Comparison of ENCODE assay signal across 16 cellular contexts in genomic region chr6:155958550-155958949, GRCh38.
A peak's percentile ranks its signal among the peaks of the same experiment; 100 is the strongest.
DNase-seq lines count a peak whose midpoint lies in the region; ATAC-seq and TF ChIP-seq lines count a peak whose summit lies in the region.
"Had no signal": no experiment of that assay in that cellular context is flagged by ENCODE, and none has a peak within 500 bp of the region (broad histone marks: within the 10 kb centered on the region; RNA-seq: fewer than 3 reads in every experiment).

No MANE protein-coding gene starts in this region.

- TF ChIP-seq CTCF in hepatocyte (IDR thresholded peaks at IDR 0.05; ENCODE audit: poor library complexity), result no peak
- TF ChIP-seq CTCF in stomach (IDR thresholded peaks at IDR 0.05), result no peak

- WGBS in hepatocyte (ENCODE audit: low lambda C conversion rate, missing lambda C conversion rate), result 90% methylated on average over 2 of the region's 2 CpGs
- WGBS in stomach, 5 donors, result 67 to 78% (median 71%) methylated on average over 2 of the region's 2 CpGs
- WGBS in GM23248 (ENCODE audit: low coverage in 1 of 2, low lambda C conversion rate in 2 of 2, missing lambda C conversion rate in 2 of 2), 2 experiments, result 0 to 2% methylated on average over 2 of the region's 2 CpGs

- intact Hi-C loops in stomach (cut with DNase I; ENCODE audit: low total_unique reads), result no loop called here

- H2AFZ ChIP-seq in hepatocyte (no peak overlapping the region), GM23248 (no peak overlapping the region)

- H3K27me3 ChIP-seq in hepatocyte (no peaks in the 10 kb centered on the region), stomach (no peaks in the 10 kb centered on the region), GM23248 (replicated peaks; ENCODE audit: insufficient read depth) (no peaks in the 10 kb centered on the region)
- H3K27me3 ChIP-seq: SJSA1 had no signal

- no peaks in the 10 kb centered on the region for H4K20me1 ChIP-seq in hepatocyte (ENCODE audit: insufficient read depth, poor library complexity, severe bottlenecking)
- H4K20me1 ChIP-seq in GM23248 (ENCODE audit: insufficient read depth), result no peaks in the 10 kb centered on the region

- H3K79me2 ChIP-seq in hepatocyte (no peaks in the 10 kb centered on the region), GM23248 (ENCODE audit: insufficient read depth) (no peaks in the 10 kb centered on the region)

- H3K9me3 ChIP-seq in hepatocyte (ENCODE audit: low read depth) (no peaks in the 10 kb centered on the region), stomach (no peaks in the 10 kb centered on the region), GM23248 (ENCODE audit: low read depth) (no peaks in the 10 kb centered on the region)
- H3K9me3 ChIP-seq: SJSA1 had no signal

- no peak for TF ChIP-seq POLR2A in stomach (IDR thresholded peaks at IDR 0.05)

- H3K9ac ChIP-seq in GM23248, result no peak overlapping the region

- no peak for ATAC-seq in GM19035 (IDR thresholded peaks at IDR 0.05; ENCODE audit: unreplicated experiment)

- H3K4me3 ChIP-seq in hepatocyte (no peak overlapping the region), stomach (no peak overlapping the region), GM23248 (no peak overlapping the region)
- H3K4me3 ChIP-seq: SJSA1 had no signal

- H3K4me1 ChIP-seq in hepatocyte (ENCODE audit: insufficient read depth), result no peaks in the 10 kb centered on the region
- H3K4me1 ChIP-seq in stomach, result no peaks in the 10 kb centered on the region
- no peaks in the 10 kb centered on the region for H3K4me1 ChIP-seq in GM23248 (ENCODE audit: insufficient read depth)
- H3K4me1 ChIP-seq: SJSA1 had no signal

- DNase-seq in DMS79 (lab: John Stamatoyannopoulos, UW) (peak; percentile 3), DMS79 treated with DMSO at 0.1 percent for 48 hours (lab: John Stamatoyannopoulos, UW) (no peak), NCI-H69 (lab: John Stamatoyannopoulos, UW) (peak; percentile 30), hepatocyte (ENCODE audit: low spot score) (peak; percentile 56), stomach (peak; percentile 41), HCEC 1CT (no peak), GM23248 (no peak)
- DNase-seq: 8988T, COR-L47, Karpas-422, NCI-H1105, NCI-H1694 treated with DMSO at 0.1 percent for 48 hours, NCI-H226, NCI-H524 had no signal

- no peak for TF ChIP-seq EP300 in stomach (IDR thresholded peaks at IDR 0.05)

- no peak overlapping the region for H3K27ac ChIP-seq in hepatocyte
- no peak overlapping the region for H3K27ac ChIP-seq in stomach
- H3K27ac ChIP-seq in GM23248, result no peak overlapping the region
- H3K27ac ChIP-seq: SJSA1 had no signal

- in situ Hi-C loops in GM23248 (cut with MboI), result no loop called here

- H3K4me2 ChIP-seq in hepatocyte (no peak overlapping the region), GM23248 (ENCODE audit: unreplicated experiment) (no peak overlapping the region)

- no peaks in the 10 kb centered on the region for H3F3A ChIP-seq in GM23248 (ENCODE audit: insufficient read depth)

- H3K9me2 ChIP-seq in hepatocyte (replicated peaks; ENCODE audit: insufficient read depth) (no peaks in the 10 kb centered on the region), GM23248 (ENCODE audit: insufficient read depth) (no peaks in the 10 kb centered on the region)

- no peaks in the 10 kb centered on the region for H3K36me3 ChIP-seq in hepatocyte (replicated peaks; ENCODE audit: insufficient read depth, low read depth)
- H3K36me3 ChIP-seq in stomach, result no peaks in the 10 kb centered on the region
- H3K36me3 ChIP-seq in GM23248 (ENCODE audit: low read depth), result no peaks in the 10 kb centered on the region
- H3K36me3 ChIP-seq: SJSA1 had no signal

Comparison
In these comparisons a context has a peak if more than half of its experiments do, and no peak if none do; other contexts are left out.
1. DNase-seq: peak in DMS79 (single experiment), NCI-H69 (single experiment), hepatocyte (single experiment) and stomach (single experiment); none in DMS79 treated with DMSO at 0.1 percent for 48 hours (single experiment), HCEC 1CT (single experiment) and GM23248 (single experiment).